25 cellular contexts compared by ENCODE assay signal in genomic region chr2:220451438-220451837, GRCh38.
DNase-seq lines count a peak whose midpoint lies in the region; ATAC-seq and TF ChIP-seq lines count a peak whose summit lies in the region.
"Had no signal": no experiment of that assay in that cellular context is flagged by ENCODE, and none has a peak within 500 bp of the region (broad histone marks: within the 10 kb centered on the region; RNA-seq: fewer than 3 reads in every experiment).

No MANE protein-coding gene starts in this region.

- TF ChIP-seq CTCF in right lobe of liver (IDR thresholded peaks at IDR 0.05) = no peak
- TF ChIP-seq CTCF in GM20000 (IDR thresholded peaks at IDR 0.05; ENCODE audit: extremely low read depth, missing control alignments) = no peak

- no peak overlapping the region for H3K27ac ChIP-seq in right lobe of liver
- H3K27ac ChIP-seq: BLaER1, RWPE1, SK-N-MC had no signal

- no peak for ATAC-seq in right lobe of liver
- ATAC-seq: GM23338 had no signal

- H3K9me3 ChIP-seq in right lobe of liver = no peaks in the 10 kb centered on the region
- H3K9me3 ChIP-seq: BLaER1, MG63 had no signal

- TF ChIP-seq POLR2A in right lobe of liver (IDR thresholded peaks at IDR 0.05) = no peak

- DNase-seq in DMS53 treated with DMSO at 0.1 percent for 48 hours (lab: John Stamatoyannopoulos, UW; ENCODE audit: unreplicated experiment) = peak; percentile 9
- peak; percentile 29 for DNase-seq in NCI-H1105 treated with DMSO at 0.1 percent for 48 hours (lab: John Stamatoyannopoulos, UW)
- peak; percentile 59 for DNase-seq in NCI-H2196 (lab: John Stamatoyannopoulos, UW; ENCODE audit: unreplicated experiment)
- peak; percentile 59 for DNase-seq in posterior vena cava (ENCODE audit: low spot score)
- DNase-seq in COLO829 (ENCODE audit: low spot score) = no peak
- no peak for DNase-seq in right lobe of liver
- DNase-seq in GM20000 (ENCODE audit: low spot score) = no peak
- DNase-seq: CD4-positive, CD25-positive, alpha-beta regulatory T cell; COR-L47; DND-41; H9; KBM-7; MG63; NCI-H1436; NCI-H187 treated with DMSO at 0.1 percent for 48 hours; NCI-H2171; NCI-H524; NCI-H774; SIG-M5; SW 1271; T-helper 9 cell had no signal

- intact Hi-C loops in posterior vena cava (cut with DNase I) (no loop called here), right lobe of liver (cut with DNase I) (no loop called here)

- 74% methylated on average over 3 of the region's 3 CpGs for WGBS in right lobe of liver (ENCODE audit: insufficient coverage, low coverage, low lambda C conversion rate, missing lambda C conversion rate)

- H3K36me3 ChIP-seq in right lobe of liver = no peaks in the 10 kb centered on the region
- H3K36me3 ChIP-seq: BLaER1, MG63 had no signal

- no peaks in the 10 kb centered on the region for H3K4me1 ChIP-seq in right lobe of liver
- H3K4me1 ChIP-seq: BLaER1 had no signal

- H3K27me3 ChIP-seq in right lobe of liver = no peaks in the 10 kb centered on the region
- H3K27me3 ChIP-seq: BLaER1, MG63 had no signal

- H3K4me3 ChIP-seq in right lobe of liver = no peak overlapping the region
- H3K4me3 ChIP-seq: BLaER1, GM23338, MG63, SK-N-MC had no signal

Comparison
In these comparisons a context has a peak if more than half of its experiments do, and no peak if none do; other contexts are left out.
1. DNase-seq: peak in DMS53 treated with DMSO at 0.1 percent for 48 hours (single experiment), NCI-H1105 treated with DMSO at 0.1 percent for 48 hours (single experiment), NCI-H2196 (single experiment) and posterior vena cava (single experiment); none in COLO829 (single experiment), right lobe of liver (0 of 3) and GM20000 (single experiment).